ENCODE assay signal across 8 cellular contexts in genomic region chr19:35154535-35155406, GRCh38. TPM values are rescaled to one million over a fixed set of nuclear protein-coding genes. Genes with fewer than 3 reads are reported as not detected.
DNase-seq lines count a peak whose midpoint lies in the region; ATAC-seq and TF ChIP-seq lines count a peak whose summit lies in the region.

Gene FXYD5, plus strand, starts transcription at chr19:35154735. Its CDS starts 816 bp downstream, at chr19:35155551.

- H3K27me3 ChIP-seq in effector memory CD4-positive, alpha-beta T cell (replicated peaks; ENCODE audit: control insufficient read depth, insufficient read depth, low read length, poor library complexity, severe bottlenecking): no peaks in the 10 kb centered on the region

- peak within 1 kb of the TSS; percentile 99 for H3K4me3 ChIP-seq in effector memory CD4-positive, alpha-beta T cell (ENCODE audit: insufficient read depth, low read depth, low read length, poor library complexity, severe bottlenecking)

- peaks cover 57% of the 10 kb centered on the region for H3K4me1 Mint-ChIP-seq in activated CD4-positive, alpha-beta memory T cell treated with anti-CD3 and anti-CD28 coated beads, Interleukin-2, amount 10 ng/mL, durations not matched to agents 7 days and 5 days
- H3K4me1 Mint-ChIP-seq in mesothelial cell of epicardium: peaks cover 26% of the 10 kb centered on the region

- H3K4me3 Mint-ChIP-seq in activated CD4-positive, alpha-beta memory T cell treated with anti-CD3 and anti-CD28 coated beads, Interleukin-2, amount 10 ng/mL, durations not matched to agents 7 days and 5 days: peak within 1 kb of the TSS; percentile 100
- peak within 1 kb of the TSS; percentile 82 for H3K4me3 Mint-ChIP-seq in mesothelial cell of epicardium

- H3K36me3 Mint-ChIP-seq in activated CD4-positive, alpha-beta memory T cell treated with anti-CD3 and anti-CD28 coated beads, Interleukin-2, amount 10 ng/mL, durations not matched to agents 7 days and 5 days (ENCODE audit: low read depth): peaks cover 57% of the 10 kb centered on the region
- H3K36me3 Mint-ChIP-seq in mesothelial cell of epicardium: peaks cover 3% of the 10 kb centered on the region

- no peak for ATAC-seq in GM21390 (IDR thresholded peaks at IDR 0.05; ENCODE audit: unreplicated experiment)

- H3K4me1 ChIP-seq in effector memory CD4-positive, alpha-beta T cell (ENCODE audit: control insufficient read depth, insufficient read depth, low read length, poor library complexity, severe bottlenecking): peaks cover 32% of the 10 kb centered on the region

- H3K27me3 Mint-ChIP-seq in activated CD4-positive, alpha-beta memory T cell treated with anti-CD3 and anti-CD28 coated beads, Interleukin-2, amount 10 ng/mL, durations not matched to agents 7 days and 5 days: peaks cover 4% of the 10 kb centered on the region
- H3K27me3 Mint-ChIP-seq in mesothelial cell of epicardium (ENCODE audit: low read depth): peaks cover 33% of the 10 kb centered on the region

- peak; percentile 22 for DNase-seq in DMS79 treated with DMSO at 0.1 percent for 48 hours (lab: John Stamatoyannopoulos, UW)
- DNase-seq in DMS79 (lab: John Stamatoyannopoulos, UW): no peak
- DNase-seq in NCI-H69 (lab: John Stamatoyannopoulos, UW): peak; percentile 61
- DNase-seq in activated CD4-positive, alpha-beta memory T cell treated with anti-CD3 and anti-CD28 coated beads, Interleukin-2, amount 10 ng/mL, durations not matched to agents 7 days and 5 days: peak; percentile 76
- DNase-seq in effector memory CD4-positive, alpha-beta T cell: peak; percentile 53 to 64 (median 58)
- DNase-seq in mesothelial cell of epicardium (ENCODE audit: low spot score in 2 of 2, unreplicated experiment in 2 of 2): peak in 1 of 2 experiments; percentile 60
- DNase-seq in stimulated activated CD8-positive, alpha-beta memory T cell treated with anti-CD3 and anti-CD28 coated beads, Interleukin-4, amount 100 ng/mL, for 1 hour (ENCODE audit: low read depth in 2 of 2, low spot score in 1 of 2): peak; percentile 67 to 68

- H3K9me3 ChIP-seq in effector memory CD4-positive, alpha-beta T cell (ENCODE audit: control insufficient read depth, low read length): no peaks in the 10 kb centered on the region

- peaks cover 36% of the 10 kb centered on the region for H3K36me3 ChIP-seq in effector memory CD4-positive, alpha-beta T cell (ENCODE audit: control insufficient read depth, insufficient read depth, low read length)

- H3K27ac ChIP-seq in effector memory CD4-positive, alpha-beta T cell (ENCODE audit: insufficient read depth, low read length, poor library complexity, severe bottlenecking): peak within 1 kb of the TSS; percentile 93

- H3K27ac Mint-ChIP-seq in activated CD4-positive, alpha-beta memory T cell treated with anti-CD3 and anti-CD28 coated beads, Interleukin-2, amount 10 ng/mL, durations not matched to agents 7 days and 5 days: peak within 1 kb of the TSS; percentile 97
- H3K27ac Mint-ChIP-seq in mesothelial cell of epicardium: peak within 1 kb of the TSS; percentile 80

- TF ChIP-seq CTCF in mesothelial cell of epicardium (IDR thresholded peaks at IDR 0.05; ENCODE audit: unreplicated experiment): no peak

- CTCF ChIA-PET in activated CD4-positive, alpha-beta memory T cell treated with anti-CD3 and anti-CD28 coated beads, Interleukin-2, amount 10 ng/mL, durations not matched to agents 7 days and 5 days (lab: Charles Lee): interaction anchor here (0.6 to 4.9 kb wide), 26 partner anchors 8 to 1978 kb away, joined by 3 to 47 read pairs (median 4); partner anchors contain the start of gene FXYD7

- H3K9me3 Mint-ChIP-seq in activated CD4-positive, alpha-beta memory T cell treated with anti-CD3 and anti-CD28 coated beads, Interleukin-2, amount 10 ng/mL, durations not matched to agents 7 days and 5 days: peaks cover 2% of the 10 kb centered on the region
- H3K9me3 Mint-ChIP-seq in mesothelial cell of epicardium: no peaks in the 10 kb centered on the region

- POLR2A ChIA-PET in activated CD4-positive, alpha-beta memory T cell treated with anti-CD3 and anti-CD28 coated beads, Interleukin-2, amount 10 ng/mL, durations not matched to agents 7 days and 5 days (lab: Charles Lee): interaction anchor here (0.8 to 10.6 kb wide), 14 partner anchors 8 to 725 kb away, joined by 3 to 106 read pairs (median 8); partner anchors contain the start of genes FXYD7 and USF2

RNA-seq across cellular contexts. Expression of gene FXYD5, which starts in this region (rescaled TPM):
- 100 to 1,000 TPM; 588 to 589 TPM for total RNA-seq in activated CD4-positive, alpha-beta memory T cell treated with anti-CD3 and anti-CD28 coated beads, Interleukin-2, amount 10 ng/mL, durations not matched to agents 7 days and 5 days
- 23.1 to 27.0 TPM (median 24.7 TPM) in 3 replicates for total RNA-seq in mesothelial cell of epicardium

Comparison
In these comparisons a context has a peak if more than half of its experiments do, and no peak if none do; other contexts are left out.
1. RNA of gene FXYD5 (total RNA-seq): 588 to 589 TPM in activated CD4-positive, alpha-beta memory T cell treated with anti-CD3 and anti-CD28 coated beads, Interleukin-2, amount 10 ng/mL, durations not matched to agents 7 days and 5 days; 23.1 to 27.0 TPM in mesothelial cell of epicardium; every median in the first group is over 10 times any median in the second.